8 cellular contexts compared by ENCODE assay signal in genomic region chr13:73702419-73703071, GRCh38.
DNase-seq lines count a peak whose midpoint lies in the region; ATAC-seq lines count a peak whose summit lies in the region.

No MANE protein-coding gene starts in this region.

- ATAC-seq in GM19438 (IDR thresholded peaks at IDR 0.05; ENCODE audit: low read depth, unreplicated experiment) (peak; percentile 60), HG03354 (IDR thresholded peaks at IDR 0.05; ENCODE audit: poor library complexity, severe bottlenecking, unreplicated experiment) (peak; percentile 94), left lobe of liver (no peak), GM19328 (IDR thresholded peaks at IDR 0.05; ENCODE audit: unreplicated experiment) (no peak)

- peak; percentile 75 for DNase-seq in activated effector memory CD4-positive, alpha-beta T cell treated with anti-CD3 and anti-CD28 coated beads, Interleukin-2, amount 50 U/mL, for 16 hours
- peak; percentile 52 for DNase-seq in renal cortical epithelial cell (ENCODE audit: low read depth)
- DNase-seq in NCI-H1417 treated with DMSO at 0.1 percent for 48 hours (lab: John Stamatoyannopoulos, UW) = no peak
- DNase-seq in DMS79 (lab: John Stamatoyannopoulos, UW) = no peak
- DNase-seq in left lobe of liver (ENCODE audit: low spot score) = no peak

Comparison
In these comparisons a context has a peak if more than half of its experiments do, and no peak if none do; other contexts are left out.
1. ATAC-seq: peak in GM19438 (single experiment) and HG03354 (single experiment); none in left lobe of liver (single experiment) and GM19328 (single experiment).
2. DNase-seq: peak in activated effector memory CD4-positive, alpha-beta T cell treated with anti-CD3 and anti-CD28 coated beads, Interleukin-2, amount 50 U/mL, for 16 hours (single experiment) and renal cortical epithelial cell (single experiment); none in NCI-H1417 treated with DMSO at 0.1 percent for 48 hours (single experiment), DMS79 (single experiment) and left lobe of liver (single experiment).